In the genomic region with DNA sequence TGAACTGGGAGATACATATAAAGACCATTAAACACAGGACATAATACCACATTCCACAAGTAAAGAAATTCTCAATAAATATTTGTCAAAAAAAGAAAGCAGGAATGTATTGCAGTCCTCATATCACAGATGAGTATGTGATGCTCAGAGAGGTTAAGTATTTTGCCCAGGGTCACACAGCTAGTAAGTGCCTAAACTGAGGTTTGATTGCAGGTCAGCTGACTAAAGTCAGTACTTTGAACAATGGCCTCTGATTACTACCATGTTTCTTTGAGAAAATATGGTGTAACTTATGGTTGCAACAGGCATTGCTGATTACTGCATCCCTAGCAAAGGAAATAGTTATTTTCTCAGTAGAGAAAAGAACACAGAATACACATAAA, we compare ENCODE assay signal across 1 cellular context.
TF ChIP-seq lines count a peak whose summit lies in the region.

No MANE protein-coding gene starts in this region.

TF ChIP-seq in WTC11, 78 proteins besides CTCF, POLR2A, EP300 and RAD21 (continued from another document):
- TF ChIP-seq, protein P1, sequence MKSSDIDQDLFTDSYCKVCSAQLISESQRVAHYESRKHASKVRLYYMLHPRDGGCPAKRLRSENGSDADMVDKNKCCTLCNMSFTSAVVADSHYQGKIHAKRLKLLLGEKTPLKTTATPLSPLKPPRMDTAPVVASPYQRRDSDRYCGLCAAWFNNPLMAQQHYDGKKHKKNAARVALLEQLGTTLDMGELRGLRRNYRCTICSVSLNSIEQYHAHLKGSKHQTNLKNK (CRISPR knock-in tag; IDR thresholded peaks at IDR 0.05) = no peak
- TF ChIP-seq ESRRA (CRISPR knock-in tag; IDR thresholded peaks at IDR 0.05; ENCODE audit: borderline replicate concordance) (no peak), ZNF121 (CRISPR knock-in tag; IDR thresholded peaks at IDR 0.05) (no peak)
- TF ChIP-seq, protein P2, sequence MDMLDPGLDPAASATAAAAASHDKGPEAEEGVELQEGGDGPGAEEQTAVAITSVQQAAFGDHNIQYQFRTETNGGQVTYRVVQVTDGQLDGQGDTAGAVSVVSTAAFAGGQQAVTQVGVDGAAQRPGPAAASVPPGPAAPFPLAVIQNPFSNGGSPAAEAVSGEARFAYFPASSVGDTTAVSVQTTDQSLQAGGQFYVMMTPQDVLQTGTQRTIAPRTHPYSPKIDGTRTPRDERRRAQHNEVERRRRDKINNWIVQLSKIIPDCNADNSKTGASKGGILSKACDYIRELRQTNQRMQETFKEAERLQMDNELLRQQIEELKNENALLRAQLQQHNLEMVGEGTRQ (CRISPR knock-in tag; IDR thresholded peaks at IDR 0.05) = no peak
TF ChIP-seq in WTC11: peak in this region for 0.
